Comparison of ENCODE assay signal across 8 cellular contexts in the genomic region with DNA sequence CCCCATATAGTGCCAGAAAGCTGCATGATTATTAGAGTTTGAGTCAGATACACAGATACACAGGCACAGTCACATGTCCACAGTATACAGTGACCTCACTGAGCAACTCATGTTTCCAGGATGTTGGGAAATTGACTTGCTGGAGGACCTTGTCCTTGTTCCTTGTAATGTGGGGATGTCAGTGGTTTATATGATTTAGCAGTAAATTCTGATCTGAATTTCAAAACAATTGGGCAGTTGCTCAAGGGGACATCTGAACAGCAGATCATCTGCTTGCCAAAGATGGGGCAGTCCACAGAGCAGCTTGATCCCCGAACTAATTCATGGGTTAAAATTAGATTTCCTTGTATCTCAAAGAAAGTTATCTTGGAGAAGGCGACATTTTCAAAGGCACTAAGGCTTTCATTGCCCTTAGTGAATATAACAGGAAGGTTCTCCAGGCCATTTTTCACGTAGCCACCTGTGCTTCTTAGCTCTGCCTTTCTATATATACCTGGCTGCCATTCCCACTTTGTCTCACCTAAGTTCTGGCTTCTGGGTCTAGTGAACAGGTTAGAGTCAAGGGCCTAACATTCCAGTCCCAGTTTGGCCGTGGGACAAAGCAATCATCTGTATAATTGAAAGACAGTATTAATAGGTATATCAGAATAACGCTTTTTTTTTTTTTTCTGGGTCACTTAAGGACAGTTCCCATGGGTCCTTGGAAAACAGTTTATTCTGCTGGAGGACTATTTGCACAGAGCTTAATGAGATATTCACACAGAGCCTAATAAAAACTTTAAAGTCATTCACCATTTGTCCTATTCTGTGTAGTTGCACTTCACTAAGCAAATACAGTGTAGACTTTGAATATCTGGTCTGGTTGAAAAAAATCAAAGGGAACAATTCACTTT.
DNase-seq lines count a peak whose midpoint lies in the region; ATAC-seq, FAIRE-seq and TF ChIP-seq lines count a peak whose summit lies in the region.

No MANE protein-coding gene starts in this region.

- intact Hi-C loops in spleen (cut with DNase I; ENCODE audit: low total_unique reads): no loop called here

- in situ Hi-C loops in HAP-1 (cut with MboI; ENCODE audit: low sequenced_read_pairs): no loop called here

- H3K27me3 ChIP-seq in HAP-1 (ENCODE audit: low read depth): no peaks in the 10 kb centered on the region
- H3K27me3 ChIP-seq in spleen (replicated peaks in 1 of 7): no peaks in the 10 kb centered on the region

- H3K4me3 ChIP-seq in HAP-1 (no peak overlapping the region), spleen (no peak overlapping the region)

- H3K27ac ChIP-seq in spleen: peak overlapping the region in 6 of 8 donors; percentile 26 to 82 (median 58)

- DNase-seq in HAP-1 (ENCODE audit: low spot score in 2 of 2): peak; percentile 18 to 73
- DNase-seq in RCC 7860 (ENCODE audit: low spot score): peak; percentile 9
- DNase-seq in glomerular endothelial cell (ENCODE audit: extremely low read depth, low read depth, low spot score): peak; percentile 36
- no peak for DNase-seq in spleen
- DNase-seq in stimulated activated CD8-positive, alpha-beta memory T cell treated with anti-CD3 and anti-CD28 coated beads, Interleukin-4, amount 100 ng/mL, for 48 hours: no peak
- DNase-seq in activated T-cell treated with anti-CD3 and anti-CD28 coated beads, Interleukin-2, amount 50 U/mL, for 1 hour: no peak
- DNase-seq in SW480 (ENCODE audit: low spot score): no peak

- 71 to 86% (median 81%) methylated on average over 5 of the region's 5 CpGs for WGBS in spleen, 5 donors

- no peak for FAIRE-seq in RCC 7860 (lab: Jason Lieb, UNC)

- no peak for TF ChIP-seq CTCF in spleen (IDR thresholded peaks at IDR 0.05 in 8 of 11, conservative IDR thresholded peaks at IDR 0.05 in 3 of 11)

- H3K9me3 ChIP-seq in HAP-1 (no peaks in the 10 kb centered on the region), spleen (no peaks in the 10 kb centered on the region)

- ATAC-seq in GM18498 (IDR thresholded peaks at IDR 0.05; ENCODE audit: unreplicated experiment): no peak

- TF ChIP-seq POLR2A in spleen (IDR thresholded peaks at IDR 0.05): no peak

- H3K4me1 ChIP-seq in HAP-1 (peaks cover 13% of the 10 kb centered on the region), spleen (peaks cover 0 to 20% (median 7%) of the 10 kb centered on the region in 6 donors)

- H3K36me3 ChIP-seq in HAP-1 (replicated peaks): no peaks in the 10 kb centered on the region
- peaks cover 0 to under 1% (median 0%) of the 10 kb centered on the region in 6 donors for H3K36me3 ChIP-seq in spleen

Comparison
In these comparisons a context has a peak if more than half of its experiments do, and no peak if none do; other contexts are left out.
1. DNase-seq: peak in HAP-1 (2 of 2), RCC 7860 (single experiment) and glomerular endothelial cell (single experiment); none in spleen (single experiment), stimulated activated CD8-positive, alpha-beta memory T cell treated with anti-CD3 and anti-CD28 coated beads, Interleukin-4, amount 100 ng/mL, for 48 hours (single experiment), activated T-cell treated with anti-CD3 and anti-CD28 coated beads, Interleukin-2, amount 50 U/mL, for 1 hour (single experiment) and SW480 (single experiment).